Comparison of ENCODE assay signal across 1 cellular context in the genomic region with DNA sequence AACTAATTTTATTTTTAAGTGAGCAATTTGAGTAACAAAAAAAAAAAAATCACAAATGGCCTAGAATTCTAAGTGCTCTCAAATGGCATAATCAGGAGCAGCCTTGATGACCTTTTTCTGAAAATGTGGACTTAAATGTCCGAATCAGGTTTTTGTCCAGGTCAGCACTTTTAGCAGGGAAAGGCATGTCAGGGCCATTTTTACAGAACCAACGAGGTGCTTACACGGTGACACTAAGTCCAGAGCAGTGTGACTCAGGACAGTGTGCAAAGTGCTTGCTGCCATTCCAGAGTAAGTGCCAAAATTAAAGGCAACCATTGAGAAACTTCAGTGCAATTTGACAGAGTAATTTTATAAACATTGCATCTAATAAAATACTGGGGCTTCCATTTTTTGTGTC.
TF ChIP-seq lines count a peak whose summit lies in the region.

No MANE protein-coding gene starts in this region.

TF ChIP-seq in IMR-90, 13 proteins besides CTCF, POLR2A, EP300 and RAD21 (continued from another document):
- TF ChIP-seq, protein P1, sequence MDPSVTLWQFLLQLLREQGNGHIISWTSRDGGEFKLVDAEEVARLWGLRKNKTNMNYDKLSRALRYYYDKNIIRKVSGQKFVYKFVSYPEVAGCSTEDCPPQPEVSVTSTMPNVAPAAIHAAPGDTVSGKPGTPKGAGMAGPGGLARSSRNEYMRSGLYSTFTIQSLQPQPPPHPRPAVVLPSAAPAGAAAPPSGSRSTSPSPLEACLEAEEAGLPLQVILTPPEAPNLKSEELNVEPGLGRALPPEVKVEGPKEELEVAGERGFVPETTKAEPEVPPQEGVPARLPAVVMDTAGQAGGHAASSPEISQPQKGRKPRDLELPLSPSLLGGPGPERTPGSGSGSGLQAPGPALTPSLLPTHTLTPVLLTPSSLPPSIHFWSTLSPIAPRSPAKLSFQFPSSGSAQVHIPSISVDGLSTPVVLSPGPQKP (IDR thresholded peaks at IDR 0.05; ENCODE audit: borderline replicate concordance, low read depth, low read length), result no peak
- TF ChIP-seq, protein P2, sequence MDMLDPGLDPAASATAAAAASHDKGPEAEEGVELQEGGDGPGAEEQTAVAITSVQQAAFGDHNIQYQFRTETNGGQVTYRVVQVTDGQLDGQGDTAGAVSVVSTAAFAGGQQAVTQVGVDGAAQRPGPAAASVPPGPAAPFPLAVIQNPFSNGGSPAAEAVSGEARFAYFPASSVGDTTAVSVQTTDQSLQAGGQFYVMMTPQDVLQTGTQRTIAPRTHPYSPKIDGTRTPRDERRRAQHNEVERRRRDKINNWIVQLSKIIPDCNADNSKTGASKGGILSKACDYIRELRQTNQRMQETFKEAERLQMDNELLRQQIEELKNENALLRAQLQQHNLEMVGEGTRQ (IDR thresholded peaks at IDR 0.05; ENCODE audit: low read depth, low read length), result no peak
- TF ChIP-seq BHLHE40 (IDR thresholded peaks at IDR 0.05; ENCODE audit: low read depth, low read length), result no peak
TF ChIP-seq in IMR-90: peak in this region for 1.
